24 cellular contexts compared by ENCODE assay signal in genomic region chr6:148091394-148091793, GRCh38.
"Had no signal": no experiment of that assay in that cellular context is flagged by ENCODE, and none has a peak within 500 bp of the region (broad histone marks: within the 10 kb centered on the region; RNA-seq: fewer than 3 reads in every experiment).

No MANE protein-coding gene starts in this region.

- H3K4me3 ChIP-seq: stomach, suprapubic skin, testis, thoracic aorta, thyroid gland, tibial artery, tibial nerve, transverse colon, upper lobe of left lung, upper lobe of right lung, uterus, vagina had no signal

- H3K4me1 ChIP-seq: stomach, suprapubic skin, testis, thyroid gland, tibial artery, transverse colon, upper lobe of left lung, upper lobe of right lung, uterus, vagina had no signal

- H3K9me3 ChIP-seq: suprapubic skin, testis, thyroid gland, upper lobe of right lung, uterus, vagina had no signal

- H3K27ac ChIP-seq: stomach, suprapubic skin, testis, thoracic aorta, thyroid gland, tibial artery, tibial nerve, transverse colon, upper lobe of left lung, upper lobe of right lung, uterus, vagina had no signal

- DNase-seq: stimulated activated CD4-positive, alpha-beta T cell treated with anti-CD3 and anti-CD28 coated beads, Interleukin-2, amount 100 ng/mL, for 48 hours; stimulated activated CD4-positive, alpha-beta T cell treated with anti-CD3 and anti-CD28 coated beads, Interleukin-4, amount 100 ng/mL, for 1 hour; stimulated activated CD4-positive, alpha-beta T cell treated with anti-CD3 and anti-CD28 coated beads, Interleukin-4, amount 100 ng/mL, for 24 hours; stimulated activated CD4-positive, alpha-beta T cell treated with anti-CD3 and anti-CD28 coated beads, Interleukin-4, amount 100 ng/mL, for 4 hours; stimulated activated CD8-positive, alpha-beta memory T cell treated with anti-CD3 and anti-CD28 coated beads, Interleukin-4, amount 100 ng/mL, for 48 hours; stimulated activated naive B cell treated with anti-CD40 and anti-IgM and Interleukin-4, amounts not matched to agents 10 μg/mL and 1 μg/mL and 100 μg/mL, for 72 hours; stimulated activated naive CD4-positive, alpha-beta T cell; stimulated activated naive CD4-positive, alpha-beta T cell treated with Interleukin-2 at 50 U/mL for 16 hours; stimulated activated naive CD8-positive, alpha-beta T cell treated with anti-CD3 and anti-CD28 coated beads, Interleukin-15, amount 100 ng/mL, for 72 hours; stimulated activated naive CD8-positive, alpha-beta T cell treated with anti-CD3 and anti-CD28 coated beads, Interleukin-15, Interleukin-2, amounts not matched to agents 100 U/mL and 50 U/mL, for 24 hours; stomach; substantia nigra; testis; thyroid gland; tibial artery; transverse colon; trophoblast cell; upper lobe of left lung; upper lobe of right lung; uterus had no signal

- H3K36me3 ChIP-seq: stomach, suprapubic skin, thoracic aorta, thyroid gland, tibial artery, tibial nerve, transverse colon, upper lobe of left lung, upper lobe of right lung, uterus, vagina had no signal
